In genomic region chr13:33236021-33236420, GRCh38 we compare ENCODE assay signal across 13 cellular contexts. TPM values are rescaled to one million over a fixed set of nuclear protein-coding genes. Genes with fewer than 3 reads are reported as not detected.
DNase-seq lines count a peak whose midpoint lies in the region; ATAC-seq and TF ChIP-seq lines count a peak whose summit lies in the region.
"Had no signal": no experiment of that assay in that cellular context is flagged by ENCODE, and none has a peak within 500 bp of the region (broad histone marks: within the 10 kb centered on the region; RNA-seq: fewer than 3 reads in every experiment).

No MANE protein-coding gene starts in this region.

- H3K18ac ChIP-seq in H9 (ENCODE audit: insufficient read length, low read depth, low read length): no peak overlapping the region

- H3K23me2 ChIP-seq in H9 (ENCODE audit: insufficient read length, low read depth, low read length, poor library complexity, severe bottlenecking): no peaks in the 10 kb centered on the region

- H2BK15ac ChIP-seq in H9 (ENCODE audit: low read depth, low read length): no peak overlapping the region

- no peak overlapping the region for H3K9ac ChIP-seq in H9 (ENCODE audit: extremely low read depth, insufficient read length, low read length)

- TF ChIP-seq CTCF in choroid plexus epithelial cell (conservative IDR thresholded peaks at IDR 0.05; ENCODE audit: low read depth, low read length) (no peak), H9 (conservative IDR thresholded peaks at IDR 0.05) (no peak)

- H3K27me3 ChIP-seq in H9 (ENCODE audit: insufficient read depth, low read length): no peaks in the 10 kb centered on the region
- H3K27me3 ChIP-seq: ovary had no signal

- no peak overlapping the region for H3K56ac ChIP-seq in H9 (ENCODE audit: insufficient read length, low read depth, low read length)

- no peak overlapping the region for H2BK120ac ChIP-seq in H9 (ENCODE audit: low read depth, low read length, poor library complexity, severe bottlenecking)

- no peaks in the 10 kb centered on the region for H3K27me3 Mint-ChIP-seq in H9 (ENCODE audit: low read depth)

- H2BK20ac ChIP-seq in H9 (ENCODE audit: low read depth, low read length, poor library complexity, severe bottlenecking): no peak overlapping the region

- no peak overlapping the region for H3K14ac ChIP-seq in H9 (ENCODE audit: insufficient read depth, low read length)

- peaks cover 12 to 21% of the 10 kb centered on the region in 2 experiments; a peak in 4 of 5 replicates for H3K9me3 Mint-ChIP-seq in H9

- no peak for ATAC-seq in HG02571 (IDR thresholded peaks at IDR 0.05; ENCODE audit: unreplicated experiment)

- H2BK12ac ChIP-seq in H9 (ENCODE audit: insufficient read length, low read depth, low read length): no peak overlapping the region

- H2AK5ac ChIP-seq in H9 (ENCODE audit: insufficient read length, low read length): no peak overlapping the region

- no peak overlapping the region for H3T11ph ChIP-seq in H9 (ENCODE audit: low read length)

- H3K79me2 ChIP-seq in H9 (ENCODE audit: insufficient read depth, low read length): no peaks in the 10 kb centered on the region

- no peak overlapping the region for H4K91ac ChIP-seq in H9 (ENCODE audit: insufficient read length, low read depth, low read length)

- no peaks in the 10 kb centered on the region for H3K4me1 ChIP-seq in H9 (ENCODE audit: insufficient read depth, low read length)

- peak; percentile 74 for DNase-seq in A172 (ENCODE audit: low spot score)
- peak; percentile 81 for DNase-seq in M059J (ENCODE audit: low read depth)
- DNase-seq in choroid plexus epithelial cell (ENCODE audit: low read depth): peak; percentile 74
- peak; percentile 63 for DNase-seq in myocyte (ENCODE audit: low read depth)
- DNase-seq in COLO668 (lab: John Stamatoyannopoulos, UW; ENCODE audit: unreplicated experiment): no peak
- DNase-seq in D341Med (ENCODE audit: low spot score): no peak
- no peak for DNase-seq in H9
- DNase-seq: AML-193, NCI-H1105, NCI-H510A treated with DMSO at 0.1 percent for 48 hours, ovary had no signal

- no peak overlapping the region for H3K4ac ChIP-seq in H9 (ENCODE audit: low read depth, low read length)

- no peak overlapping the region for H3K27ac Mint-ChIP-seq in H9

- H3K23ac ChIP-seq in H9 (ENCODE audit: insufficient read length, low read depth, low read length): no peak overlapping the region

- H4K20me1 ChIP-seq in H9 (ENCODE audit: control insufficient read depth, insufficient read depth, insufficient read length): no peaks in the 10 kb centered on the region

- peaks cover 3 to 7% of the 10 kb centered on the region in 2 experiments; a peak in 2 of 4 replicates for H3K4me1 Mint-ChIP-seq in H9

- H3K4me2 ChIP-seq in H9 (ENCODE audit: insufficient read depth, insufficient read length, low read length): no peak overlapping the region

- H3K27ac ChIP-seq in H9 (ENCODE audit: insufficient read length, low read depth, low read length): no peak overlapping the region
- H3K27ac ChIP-seq: HL-60, ovary had no signal

- H3K79me1 ChIP-seq in H9 (ENCODE audit: insufficient read depth, low read depth, low read length, poor library complexity, severe bottlenecking): no peaks in the 10 kb centered on the region

- WGBS in H9 (ENCODE audit: extremely low coverage, insufficient read length, low lambda C conversion rate): no CpG with 5 or more reads among the region's 8 CpGs

- no peak overlapping the region for H4K8ac ChIP-seq in H9 (replicated peaks; ENCODE audit: insufficient read length, low read depth, low read length)

- H3K9me3 ChIP-seq in H9 (ENCODE audit: control insufficient read depth, low read depth, low read length): no peaks in the 10 kb centered on the region
- H3K9me3 ChIP-seq: ovary had no signal

- no peak overlapping the region for H3K4me3 ChIP-seq in choroid plexus epithelial cell (ENCODE audit: low read depth, low read length)
- H3K4me3 ChIP-seq: ovary had no signal

- H2AFZ ChIP-seq in H9 (ENCODE audit: low read length): no peak overlapping the region

- no peak overlapping the region for H3K4me3 Mint-ChIP-seq in H9

- H2BK5ac ChIP-seq in H9 (ENCODE audit: insufficient read length, low read length): no peak overlapping the region

- no peak overlapping the region for H4K5ac ChIP-seq in H9 (ENCODE audit: insufficient read length, low read depth, low read length)

- H3K36me3 Mint-ChIP-seq in H9 (ENCODE audit: insufficient read depth in 1 of 3, low read depth in 3 of 3): peaks cover 9 to 15% (median 10%) of the 10 kb centered on the region in 3 experiments

RNA-seq across cellular contexts. Expression of gene STARD13, which starts 49.5 kb away (rescaled TPM):
- 8.3 and 9.0 TPM in 2 replicates for total RNA-seq in A172 (2014; rRNA removed; shearing (Covaris generic))
- total RNA-seq in M059J (2014; rRNA removed; shearing (Covaris generic)): 6.6 and 9.4 TPM in 2 replicates
- 28.6 and 41.7 TPM in 2 replicates for total RNA-seq in myocyte
- polyA plus RNA-seq in myocyte (2012): 27.1 TPM
- total RNA-seq in H9 (2021): 2.1 and 2.7 TPM in 2 replicates

Comparison
In these comparisons a context has a peak if more than half of its experiments do, and no peak if none do; other contexts are left out.
1. DNase-seq: peak in A172 (single experiment), M059J (single experiment), choroid plexus epithelial cell (single experiment) and myocyte (single experiment); none in COLO668 (single experiment), D341Med (single experiment) and H9 (single experiment).